In genomic region chr5:74638776-74639537, GRCh38 we compare ENCODE assay signal across 8 cellular contexts. TPM values are rescaled to one million over a fixed set of nuclear protein-coding genes. Genes with fewer than 3 reads are reported as not detected.
A peak's percentile ranks its signal among the peaks of the same experiment; 100 is the strongest.
DNase-seq lines count a peak whose midpoint lies in the region; ATAC-seq lines count a peak whose summit lies in the region.

No MANE protein-coding gene starts in this region.

- H3K36me3 ChIP-seq in esophagus (ENCODE audit: control insufficient read depth in 2 of 2, insufficient read depth in 2 of 2, low read length in 1 of 2): peaks cover 0 to 9% of the 10 kb centered on the region in 2 donors

- no peaks in the 10 kb centered on the region for H3K27me3 ChIP-seq in esophagus (ENCODE audit: control insufficient read depth in 1 of 2, insufficient read depth in 2 of 2, low read length in 2 of 2)

- peaks cover 14% of the 10 kb centered on the region for H3K27me3 Mint-ChIP-seq in activated T-cell treated with anti-CD3 and anti-CD28 coated beads, Interleukin-2, amount 50 U/mL, for 4 hours (ENCODE audit: low read depth)

- peak; percentile 20 to 42 for ATAC-seq in activated T-cell treated with anti-CD3 and anti-CD28 coated beads, Interleukin-2, amount 50 U/mL, for 4 hours
- ATAC-seq in HG02610 (IDR thresholded peaks at IDR 0.05; ENCODE audit: unreplicated experiment): peak; percentile 63

- H3K4me3 Mint-ChIP-seq in activated T-cell treated with anti-CD3 and anti-CD28 coated beads, Interleukin-2, amount 50 U/mL, for 4 hours: peak overlapping the region; percentile 85

- peaks cover 7% of the 10 kb centered on the region for H3K36me3 Mint-ChIP-seq in activated T-cell treated with anti-CD3 and anti-CD28 coated beads, Interleukin-2, amount 50 U/mL, for 4 hours (ENCODE audit: insufficient read depth)

- WGBS in esophagus, 2 donors: 24 to 29% methylated on average over 7 of the region's 7 CpGs

- no peaks in the 10 kb centered on the region for H3K9me3 ChIP-seq in esophagus (ENCODE audit: control insufficient read depth in 2 of 2, insufficient read depth in 1 of 2, low read depth in 1 of 2, low read length in 1 of 2)

- peak overlapping the region; percentile 75 to 78 for H3K4me3 ChIP-seq in esophagus (ENCODE audit: low read depth in 1 of 2, low read length in 2 of 2)

- no peak for DNase-seq in activated T-cell treated with anti-CD3 and anti-CD28 coated beads, Interleukin-2, amount 50 U/mL, for 4 hours
- DNase-seq in activated T-cell treated with anti-CD3 and anti-CD28 coated beads for 4 hours: no peak
- peak; percentile 28 for DNase-seq in RPMI8226
- DNase-seq in renal cortical epithelial cell (ENCODE audit: low read depth): peak; percentile 68
- no peak for DNase-seq in GF-D8 (lab: John Stamatoyannopoulos, UW)
- DNase-seq in stimulated activated CD4-positive, alpha-beta T cell treated with anti-CD3 and anti-CD28 coated beads, Interleukin-4, amount 100 ng/mL, for 4 hours: no peak

- H3K27ac ChIP-seq in esophagus (ENCODE audit: low read depth in 2 of 2, low read length in 1 of 2): no peak overlapping the region

- H3K9me3 Mint-ChIP-seq in activated T-cell treated with anti-CD3 and anti-CD28 coated beads, Interleukin-2, amount 50 U/mL, for 4 hours: no peaks in the 10 kb centered on the region

- peaks cover 33% of the 10 kb centered on the region for H3K4me1 Mint-ChIP-seq in activated T-cell treated with anti-CD3 and anti-CD28 coated beads, Interleukin-2, amount 50 U/mL, for 4 hours (ENCODE audit: low read depth)

- peaks cover 5 to 8% of the 10 kb centered on the region in 2 donors for H3K4me1 ChIP-seq in esophagus (ENCODE audit: control insufficient read depth in 2 of 2, insufficient read depth in 2 of 2, low read length in 1 of 2)

RNA-seq across cellular contexts. Expression of gene ENC1, which starts 1.6 kb away (rescaled TPM):
- 1 to 10 TPM; 1.8 to 3.0 (median 2.4) TPM for total RNA-seq in activated T-cell treated with anti-CD3 and anti-CD28 coated beads, Interleukin-2, amount 50 U/mL, for 4 hours
- 1 to 10 TPM; 1.4 to 2.0 TPM for polyA plus RNA-seq in esophagus
- 44.5 and 219 TPM in 2 replicates for total RNA-seq in renal cortical epithelial cell

RNA-seq across cellular contexts. Expression of gene HEXB, which starts 46.1 kb away (rescaled TPM):
- total RNA-seq in activated T-cell treated with anti-CD3 and anti-CD28 coated beads, Interleukin-2, amount 50 U/mL, for 4 hours: 10 to 100 TPM; 38.6 to 46.8 (median 45.8) TPM
- polyA plus RNA-seq in esophagus: 10 to 100 TPM; 21.5 to 36.5 TPM
- 99.8 and 127 TPM in 2 replicates for total RNA-seq in renal cortical epithelial cell

Comparison
In these comparisons a context has a peak if more than half of its experiments do, and no peak if none do; other contexts are left out.
1. DNase-seq: peak in RPMI8226 (single experiment) and renal cortical epithelial cell (single experiment); none in activated T-cell treated with anti-CD3 and anti-CD28 coated beads, Interleukin-2, amount 50 U/mL, for 4 hours (single experiment), activated T-cell treated with anti-CD3 and anti-CD28 coated beads for 4 hours (single experiment), GF-D8 (single experiment) and stimulated activated CD4-positive, alpha-beta T cell treated with anti-CD3 and anti-CD28 coated beads, Interleukin-4, amount 100 ng/mL, for 4 hours (0 of 2).
2. RNA of gene ENC1, which starts 1.6 kb away (total RNA-seq): 44.5 to 219 TPM in renal cortical epithelial cell; 1.8 to 3.0 TPM in activated T-cell treated with anti-CD3 and anti-CD28 coated beads, Interleukin-2, amount 50 U/mL, for 4 hours; every median in the first group is over 10 times any median in the second.